ENCODE assay signal across 11 cellular contexts in the genomic region with DNA sequence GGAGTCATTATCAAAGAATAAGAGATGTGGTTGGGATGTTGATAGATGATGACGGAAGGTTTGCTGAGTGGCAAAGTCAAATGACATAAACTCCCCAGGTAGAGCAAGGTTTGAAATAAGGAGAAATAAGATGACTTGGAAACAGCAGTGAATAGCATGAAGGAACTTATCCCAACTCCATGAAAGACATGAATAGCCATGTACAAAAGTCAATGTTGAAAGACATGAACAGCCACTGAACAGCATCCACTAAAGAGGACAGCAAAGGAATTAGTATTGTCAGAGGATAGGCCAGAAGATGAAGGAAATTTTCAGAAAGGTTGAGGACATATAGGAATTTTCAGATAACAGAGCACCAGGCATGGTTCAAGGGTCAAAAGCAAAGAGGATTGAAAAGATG.
"Had no signal": no experiment of that assay in that cellular context is flagged by ENCODE, and none has a peak within 500 bp of the region (broad histone marks: within the 10 kb centered on the region; RNA-seq: fewer than 3 reads in every experiment).

No MANE protein-coding gene starts in this region.

- H3K9me3 ChIP-seq: adrenal gland, body of pancreas, breast epithelium had no signal

- H3K4me1 ChIP-seq: adrenal gland, ascending aorta, body of pancreas, breast epithelium had no signal

- ATAC-seq: activated naive CD4-positive, alpha-beta T cell treated with anti-CD3 and anti-CD28 coated beads, Interleukin-2, amount 50 U/mL, for 72 hours; activated naive CD8-positive, alpha-beta T cell treated with anti-CD3 and anti-CD28 coated beads, Interleukin-2, amount 50 U/mL, for 24 hours; activated T-cell treated with anti-CD3 and anti-CD28 coated beads, Interleukin-2, amount 50 U/mL, for 4 hours; activated T-cell treated with anti-CD3 and anti-CD28 coated beads, Interleukin-2, amount 50 U/mL, for 72 hours; activated T-helper 17 cell treated with anti-CD3 and anti-CD28 coated beads, Interleukin-2, amount 50 U/mL, for 72 hours; body of pancreas had no signal

- H3K27ac ChIP-seq: adrenal gland, ascending aorta, body of pancreas, brain microvascular endothelial cell, breast epithelium, cardiac muscle cell had no signal

- H3K4me3 ChIP-seq: adrenal gland, ascending aorta, body of pancreas, breast epithelium, cardiac muscle cell had no signal

- H3K36me3 ChIP-seq: adrenal gland, ascending aorta, brain microvascular endothelial cell, cardiac muscle cell had no signal
